ENCODE assay signal across 20 cellular contexts in the genomic region with DNA sequence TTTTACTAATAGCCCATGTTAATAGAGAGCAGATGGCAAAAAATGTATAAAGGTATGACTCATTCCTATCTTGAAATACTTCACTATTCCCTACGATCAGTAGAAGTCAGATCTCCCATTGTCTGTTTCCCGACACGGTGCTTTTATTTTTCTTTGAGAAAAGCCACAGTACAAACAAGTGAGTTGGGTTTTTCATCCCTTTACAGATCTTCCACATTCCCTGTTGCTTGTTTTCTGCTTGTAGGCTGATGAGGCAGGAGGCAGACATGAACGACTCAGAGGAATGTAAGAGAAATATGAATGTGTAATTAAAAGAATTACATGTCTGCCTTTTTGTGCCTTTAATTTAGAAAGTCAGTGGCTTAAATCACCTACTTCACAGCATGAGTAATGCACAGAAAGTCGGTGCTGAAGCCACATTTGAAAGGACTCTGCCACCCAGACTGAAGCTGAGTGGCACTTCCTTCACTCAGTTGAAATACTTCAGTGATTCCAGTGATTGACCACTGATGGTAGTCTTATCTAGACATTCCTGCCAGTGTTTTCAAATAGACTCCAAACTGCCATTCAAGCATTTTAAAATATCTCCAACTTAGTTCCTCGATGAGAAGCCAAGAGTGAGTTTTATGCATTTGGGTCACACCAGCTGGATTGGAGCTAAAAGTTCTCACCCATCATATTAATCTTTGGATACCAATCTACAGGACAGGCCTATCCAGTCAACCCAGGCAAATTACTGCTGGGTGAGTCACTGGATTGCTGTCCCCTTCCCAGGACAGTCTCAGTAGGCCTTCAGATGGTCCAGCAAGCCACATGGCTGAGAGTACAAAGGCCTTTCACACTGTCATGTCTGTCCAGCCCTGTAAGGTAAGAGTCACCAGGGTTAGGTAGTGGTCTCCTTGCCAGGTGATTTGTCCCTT.
A peak's percentile ranks its signal among the peaks of the same experiment; 100 is the strongest.
DNase-seq lines count a peak whose midpoint lies in the region; ATAC-seq, FAIRE-seq and TF ChIP-seq lines count a peak whose summit lies in the region.
"Had no signal": no experiment of that assay in that cellular context is flagged by ENCODE, and none has a peak within 500 bp of the region (broad histone marks: within the 10 kb centered on the region; RNA-seq: fewer than 3 reads in every experiment).

No MANE protein-coding gene starts in this region.

- no peak overlapping the region for H3K27ac Mint-ChIP-seq in MCF 10A (ENCODE audit: low read depth, unreplicated experiment)
- H3K27ac Mint-ChIP-seq: activated CD8-positive, alpha-beta T cell treated with anti-CD3 and anti-CD28 coated beads, Interleukin-2, amount 10 ng/mL, durations not matched to agents 7 days and 5 days; activated naive CD4-positive, alpha-beta T cell treated with anti-CD3 and anti-CD28 coated beads for 36 hours; natural killer cell treated with Interleukin-12 subunit alpha and Interleukin-12 subunit beta and Interleukin-15 and Interleukin-18, amount 100 ng/mL, for 72 hours had no signal

- no peaks in the 10 kb centered on the region for H3K36me3 Mint-ChIP-seq in MCF 10A (ENCODE audit: insufficient read depth, unreplicated experiment)
- H3K36me3 Mint-ChIP-seq: natural killer cell treated with Interleukin-12 subunit alpha and Interleukin-12 subunit beta and Interleukin-15 and Interleukin-18, amount 100 ng/mL, for 72 hours had no signal

- H3K9ac ChIP-seq in mammary epithelial cell (ENCODE audit: insufficient read depth, low read length), result no peak overlapping the region

- H2AFZ ChIP-seq in mammary epithelial cell (ENCODE audit: low read depth, low read length), result no peak overlapping the region

- CTCF ChIA-PET in MCF 10A (lab: Yijun Ruan, JAX) (no interaction called here), mammary epithelial cell (lab: Charles Lee; ENCODE audit: low non-redundant PET) (no interaction called here)

- DNase-seq in MCF 10A (ENCODE audit: unreplicated experiment) (peak; percentile 14), mammary epithelial cell (no peak), urothelium cell line (ENCODE audit: low spot score) (peak; percentile 56), NCI-H2029 (lab: John Stamatoyannopoulos, UW) (no peak), NCI-H1694 treated with DMSO at 0.1 percent for 48 hours (lab: John Stamatoyannopoulos, UW) (no peak)
- DNase-seq in activated CD4-positive, alpha-beta T cell treated with anti-CD3 and anti-CD28 coated beads for 1 hour, result no peak
- DNase-seq: activated CD8-positive, alpha-beta T cell treated with anti-CD3 and anti-CD28 coated beads, Interleukin-2, amount 10 ng/mL, durations not matched to agents 7 days and 5 days; activated naive CD4-positive, alpha-beta T cell treated with anti-CD3 and anti-CD28 coated beads for 36 hours; NCI-H226; spleen; T-helper 9 cell; tibial artery had no signal

- BruUV-seq in MCF 10A (replicated peaks; lab: Mats Ljungman, UMichigan) (no TSS peak), mammary epithelial cell (replicated peaks; lab: Mats Ljungman, UMichigan) (no TSS peak)

- H3K4me2 ChIP-seq in mammary epithelial cell (ENCODE audit: insufficient read depth, low read depth, low read length), result no peak overlapping the region

- no peaks in the 10 kb centered on the region for H3K4me1 Mint-ChIP-seq in MCF 10A (ENCODE audit: insufficient read depth, unreplicated experiment)

- H3K9me3 ChIP-seq in mammary epithelial cell (replicated peaks; ENCODE audit: insufficient read depth, low read length) (no peaks in the 10 kb centered on the region), gastroesophageal sphincter (no peaks in the 10 kb centered on the region)
- H3K9me3 ChIP-seq: spleen, tibial artery had no signal

- no peaks in the 10 kb centered on the region for H3K27me3 ChIP-seq in mammary epithelial cell (ENCODE audit: insufficient read depth, low read length)
- H3K27me3 ChIP-seq in gastroesophageal sphincter, result no peaks in the 10 kb centered on the region
- H3K27me3 ChIP-seq: spleen, tibial artery had no signal

- intact Hi-C loops in MCF 10A (cut with micrococcal nuclease), result no loop called here
- intact Hi-C loops in mammary epithelial cell (cut with micrococcal nuclease), result no loop called here

- H3K4me1 ChIP-seq in mammary epithelial cell (ENCODE audit: insufficient read depth, low read length) (peaks cover under 1% of the 10 kb centered on the region), gastroesophageal sphincter (peaks cover 0 to 48% (median 7%) of the 10 kb centered on the region in 3 donors)
- H3K4me1 ChIP-seq: spleen had no signal

- FAIRE-seq in urothelium cell line (lab: Jason Lieb, UNC), result peak; percentile 93
- FAIRE-seq: A204.1, colon, frontal cortex, islet of Langerhans had no signal

- peaks cover 35% of the 10 kb centered on the region for H3K9me3 Mint-ChIP-seq in MCF 10A (ENCODE audit: unreplicated experiment)
- H3K9me3 Mint-ChIP-seq: activated naive CD4-positive, alpha-beta T cell treated with anti-CD3 and anti-CD28 coated beads for 36 hours; natural killer cell treated with Interleukin-12 subunit alpha and Interleukin-12 subunit beta and Interleukin-15 and Interleukin-18, amount 100 ng/mL, for 72 hours had no signal

- no peak for TF ChIP-seq CTCF in MCF 10A (IDR thresholded peaks at IDR 0.05; ENCODE audit: unreplicated experiment)
- TF ChIP-seq CTCF in mammary epithelial cell (conservative IDR thresholded peaks at IDR 0.05 in 1 of 2, IDR thresholded peaks at IDR 0.05 in 1 of 2; ENCODE audit: extremely low read depth in 1 of 2, insufficient read depth in 1 of 2, low read depth in 1 of 2, low read length in 2 of 2), result no peak
- no peak for TF ChIP-seq CTCF in WI38 (IDR thresholded peaks at IDR 0.05; ENCODE audit: low read depth, low read length)
- no peak for TF ChIP-seq CTCF in gastroesophageal sphincter (IDR thresholded peaks at IDR 0.05)

- POLR2A ChIA-PET in MCF 10A (lab: Yijun Ruan, JAX), result no interaction called here

- H3K36me3 ChIP-seq in mammary epithelial cell (ENCODE audit: insufficient read depth, low read length) (no peaks in the 10 kb centered on the region), gastroesophageal sphincter (no peaks in the 10 kb centered on the region)
- H3K36me3 ChIP-seq: spleen, tibial artery had no signal

- no peak for ATAC-seq in gastroesophageal sphincter
- ATAC-seq: activated CD8-positive, alpha-beta T cell treated with anti-CD3 and anti-CD28 coated beads, Interleukin-2, amount 10 ng/mL, durations not matched to agents 7 days and 5 days; natural killer cell treated with Interleukin-12 subunit alpha and Interleukin-12 subunit beta and Interleukin-15 and Interleukin-18, amount 100 ng/mL, for 72 hours; Panc1 had no signal

- H3K4me3 Mint-ChIP-seq in MCF 10A (ENCODE audit: unreplicated experiment), result no peak overlapping the region
- H3K4me3 Mint-ChIP-seq: activated CD8-positive, alpha-beta T cell treated with anti-CD3 and anti-CD28 coated beads, Interleukin-2, amount 10 ng/mL, durations not matched to agents 7 days and 5 days; activated naive CD4-positive, alpha-beta T cell treated with anti-CD3 and anti-CD28 coated beads for 36 hours; natural killer cell treated with Interleukin-12 subunit alpha and Interleukin-12 subunit beta and Interleukin-15 and Interleukin-18, amount 100 ng/mL, for 72 hours had no signal

- TF ChIP-seq EP300 in gastroesophageal sphincter (IDR thresholded peaks at IDR 0.05), result no peak

- no peaks in the 10 kb centered on the region for H3K27me3 Mint-ChIP-seq in MCF 10A (ENCODE audit: insufficient read depth, unreplicated experiment)
- H3K27me3 Mint-ChIP-seq: natural killer cell treated with Interleukin-12 subunit alpha and Interleukin-12 subunit beta and Interleukin-15 and Interleukin-18, amount 100 ng/mL, for 72 hours had no signal

- H4K20me1 ChIP-seq in mammary epithelial cell (ENCODE audit: insufficient read depth, low read length), result no peaks in the 10 kb centered on the region

- no peaks in the 10 kb centered on the region for H3K79me2 ChIP-seq in mammary epithelial cell (ENCODE audit: insufficient read depth, low read length)

- TF ChIP-seq POLR2A in gastroesophageal sphincter (IDR thresholded peaks at IDR 0.05), result no peak

- 42% methylated on average over 5 of the region's 6 CpGs for WGBS in mammary epithelial cell (ENCODE audit: low coverage, missing lambda C conversion rate)
- WGBS in gastroesophageal sphincter (ENCODE audit: low coverage in 1 of 2), 2 donors, result 17 to 21% methylated on average over 5 to 6 of the region's 6 CpGs

- H3K27ac ChIP-seq in mammary epithelial cell (ENCODE audit: insufficient read depth, low read depth, low read length) (no peak overlapping the region), gastroesophageal sphincter (peak overlapping the region; percentile 18 to 58 (median 44))
- H3K27ac ChIP-seq: spleen, tibial artery had no signal

- dilution Hi-C loops in mammary epithelial cell (cut with HindIII; ENCODE audit: low sequenced_read_pairs), result no loop called here

- in situ Hi-C loops in mammary epithelial cell (cut with MboI; ENCODE audit: low sequenced_read_pairs in 2 of 2), result no loop called here

- H3K4me3 ChIP-seq in mammary epithelial cell (replicated peaks in 1 of 3; ENCODE audit: insufficient read depth in 1 of 3, low read depth in 2 of 3, low read length in 3 of 3) (no peak overlapping the region), WI38 (ENCODE audit: low read depth, low read length) (0 out of 2 replicates have a peak overlapping the region, but pooled peaks have one; percentile 14), gastroesophageal sphincter (no peak overlapping the region)
- H3K4me3 ChIP-seq: spleen, tibial artery had no signal

Comparison
In these comparisons a context has a peak if more than half of its experiments do, and no peak if none do; other contexts are left out.
1. DNase-seq: peak in MCF 10A (single experiment) and urothelium cell line (single experiment); none in mammary epithelial cell (single experiment), NCI-H2029 (single experiment), activated CD4-positive, alpha-beta T cell treated with anti-CD3 and anti-CD28 coated beads for 1 hour (single experiment) and NCI-H1694 treated with DMSO at 0.1 percent for 48 hours (single experiment).